In the genomic region with DNA sequence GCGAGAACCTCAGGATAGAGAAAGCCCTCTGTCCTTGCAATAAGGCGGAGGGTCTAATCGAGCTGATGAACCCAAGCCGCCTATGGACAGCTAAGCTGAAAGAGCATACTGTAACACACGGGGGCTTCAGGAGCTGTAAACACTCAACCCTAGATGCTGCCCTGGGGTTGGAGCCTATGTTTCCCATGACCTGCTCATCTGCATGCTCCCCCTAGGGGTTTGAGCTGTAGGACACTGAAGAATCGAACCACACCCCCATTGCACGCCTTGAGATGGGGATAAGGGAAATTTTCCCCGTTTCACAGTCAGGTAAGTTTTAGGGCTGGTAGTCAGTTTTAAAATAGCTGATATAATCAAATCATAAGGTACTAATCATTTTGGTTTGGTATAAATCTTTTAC, we compare ENCODE assay signal across 19 cellular contexts.
"Had no signal": no experiment of that assay in that cellular context is flagged by ENCODE, and none has a peak within 500 bp of the region (broad histone marks: within the 10 kb centered on the region; RNA-seq: fewer than 3 reads in every experiment).

No MANE protein-coding gene starts in this region.

- H3K4me1 Mint-ChIP-seq: activated T-helper 17 cell treated with anti-CD3 and anti-CD28 coated beads, Interleukin-2, amount 50 U/mL, for 72 hours had no signal

- ATAC-seq: activated T-helper 17 cell treated with anti-CD3 and anti-CD28 coated beads, Interleukin-2, amount 50 U/mL, for 72 hours; upper lobe of right lung had no signal

- H3K27ac ChIP-seq: ascending aorta, ovary, sigmoid colon, spleen, stomach, testis, upper lobe of right lung had no signal

- H3K27me3 ChIP-seq: ascending aorta, ovary, sigmoid colon, spleen, stomach, testis, upper lobe of right lung had no signal

- H3K36me3 ChIP-seq: ascending aorta, ovary, sigmoid colon, spleen, stomach, upper lobe of right lung had no signal

- H3K9me3 ChIP-seq: ascending aorta, ovary, sigmoid colon, stomach, testis, upper lobe of right lung had no signal

- DNase-seq: activated CD4-positive, alpha-beta T cell treated with anti-CD3 and anti-CD28 coated beads for 1 hour; activated CD4-positive, alpha-beta T cell treated with anti-CD3 and anti-CD28 coated beads, Interleukin-2, amount 50 U/mL, for 4 hours; activated naive CD4-positive, alpha-beta T cell treated with Interleukin-2 at 50 U/mL for 16 hours; activated T-cell treated with anti-CD3 and anti-CD28 coated beads for 4 hours; head of caudate nucleus; islet precursor cell; midbrain; ovary; sigmoid colon; spleen; stimulated activated CD4-positive, alpha-beta T cell treated with anti-CD3 and anti-CD28 coated beads, Interleukin-1b, Interleukin-23, amount 100 ng/mL, for 48 hours; stomach; T-helper 9 cell; testis; upper lobe of right lung had no signal

- H3K27me3 Mint-ChIP-seq: activated T-helper 17 cell treated with anti-CD3 and anti-CD28 coated beads, Interleukin-2, amount 50 U/mL, for 72 hours had no signal

- H3K27ac Mint-ChIP-seq: activated T-helper 17 cell treated with anti-CD3 and anti-CD28 coated beads, Interleukin-2, amount 50 U/mL, for 72 hours had no signal

- H3K4me1 ChIP-seq: ascending aorta, sigmoid colon, stomach, upper lobe of right lung had no signal

- H3K9me3 Mint-ChIP-seq: neural crest cell had no signal

- H3K4me3 Mint-ChIP-seq: activated T-helper 17 cell treated with anti-CD3 and anti-CD28 coated beads, Interleukin-2, amount 50 U/mL, for 72 hours; neural crest cell had no signal

- H3K4me3 ChIP-seq: ascending aorta, lung, ovary, sigmoid colon, spleen, stomach, testis, upper lobe of right lung had no signal
